In the genomic region with DNA sequence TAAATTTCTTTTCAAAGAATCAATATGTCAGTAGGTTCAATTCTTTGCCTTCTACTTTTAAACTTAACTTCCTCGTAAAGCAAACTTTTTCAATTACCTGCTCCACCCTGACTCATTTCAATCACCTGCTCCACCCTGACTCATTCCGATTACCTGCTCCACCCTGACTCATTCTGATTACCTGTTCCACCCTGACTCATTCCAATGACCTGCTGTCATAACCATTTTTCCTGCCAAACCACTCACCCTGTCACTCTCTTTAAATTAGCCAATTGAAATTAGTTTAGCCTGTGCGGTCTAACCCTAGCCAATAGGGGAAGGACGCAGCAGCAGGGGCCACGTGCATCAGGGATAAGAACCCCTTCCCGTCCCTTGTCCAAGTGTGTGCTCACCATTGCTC, we compare ENCODE assay signal across 7 cellular contexts.
DNase-seq lines count a peak whose midpoint lies in the region; ATAC-seq, FAIRE-seq and TF ChIP-seq lines count a peak whose summit lies in the region.
"Not testable (repeated sequence)": the region's sequence is repeated elsewhere in the genome, so short reads cannot be mapped to it uniquely, and the experiment has no call there.

No MANE protein-coding gene starts in this region.

- H3K27me3 ChIP-seq in IMR-90 (ENCODE audit: control insufficient read depth, insufficient read depth, low read length); RWPE2 (ENCODE audit: insufficient read depth, poor library complexity, severe bottlenecking); bronchial epithelial cell (ENCODE audit: control insufficient read depth, insufficient read depth, low read length); foreskin keratinocyte; trophoblast cell (ENCODE audit: insufficient read depth, low read length): not testable (repeated sequence)

- H3K4me1 ChIP-seq in HEK293 (ENCODE audit: control insufficient read depth, insufficient read depth, low read length); RWPE2 (ENCODE audit: insufficient read depth, poor library complexity, severe bottlenecking); foreskin keratinocyte; trophoblast cell (ENCODE audit: control insufficient read depth in 1 of 2, insufficient read depth in 2 of 2, low read length in 2 of 2): not testable (repeated sequence)
- peaks cover 16% of the 10 kb centered on the region for H3K4me1 ChIP-seq in IMR-90 (ENCODE audit: control insufficient read depth, insufficient read depth, low read length)

- not testable (repeated sequence) for H3K56ac ChIP-seq in IMR-90 (ENCODE audit: extremely low read depth, insufficient read depth, low read length)

- not testable (repeated sequence) for H3K79me1 ChIP-seq in IMR-90 (ENCODE audit: low read depth in 1 of 2, low read length in 2 of 2); trophoblast cell (ENCODE audit: low read length)

- not testable (repeated sequence) for H3K18ac ChIP-seq in IMR-90 (ENCODE audit: low read depth, low read length); trophoblast cell (ENCODE audit: low read length)

- dilution Hi-C loops in IMR-90 (cut with HindIII; ENCODE audit: low sequenced_read_pairs, unreplicated experiment): not testable (repeated sequence)

- H2AK5ac ChIP-seq in IMR-90 (ENCODE audit: low read depth, low read length): 0 out of 2 replicates have a peak overlapping the region, but pooled peaks have one; percentile 38
- not testable (repeated sequence) for H2AK5ac ChIP-seq in trophoblast cell (ENCODE audit: low read length)

- not testable (repeated sequence) for H3K4ac ChIP-seq in IMR-90 (ENCODE audit: low read depth, low read length); trophoblast cell (ENCODE audit: low read depth, low read length)

- not testable (repeated sequence) for H4K12ac ChIP-seq in trophoblast cell (ENCODE audit: low read depth, low read length)

- H4K20me1 ChIP-seq in IMR-90 (ENCODE audit: insufficient read depth, low read length): not testable (repeated sequence)

- TF ChIP-seq RAD21 in IMR-90 (IDR thresholded peaks at IDR 0.05; ENCODE audit: low read length): not testable (repeated sequence)

- not testable (repeated sequence) for H3K36me3 ChIP-seq in HEK293 (ENCODE audit: control insufficient read depth in 2 of 2, insufficient read depth in 1 of 2, low read length in 2 of 2); IMR-90 (ENCODE audit: control insufficient read depth, insufficient read depth, low read length); RWPE2 (ENCODE audit: low read depth); bronchial epithelial cell (ENCODE audit: control insufficient read depth, insufficient read depth, low read length); trophoblast cell (ENCODE audit: control insufficient read depth in 1 of 2, insufficient read depth in 2 of 2, low read length in 2 of 2)

- not testable (repeated sequence) for H3K36me3 Mint-ChIP-seq in Calu3 (ENCODE audit: insufficient read depth, unreplicated experiment)

- H3K79me2 ChIP-seq in trophoblast cell (ENCODE audit: control insufficient read depth, insufficient read depth, low read length, poor library complexity): not testable (repeated sequence)

- H2BK5ac ChIP-seq in IMR-90 (ENCODE audit: low read depth, low read length, poor library complexity, severe bottlenecking): peak overlapping the region; percentile 33
- not testable (repeated sequence) for H2BK5ac ChIP-seq in trophoblast cell (ENCODE audit: low read depth, low read length, poor library complexity)

- not testable (repeated sequence) for H3K23ac ChIP-seq in IMR-90 (ENCODE audit: low read depth, low read length); trophoblast cell (ENCODE audit: low read length)

- not testable (repeated sequence) for BruUV-seq in Calu3 (replicated peaks; lab: Mats Ljungman, UMichigan); IMR-90 (replicated peaks; lab: Mats Ljungman, UMichigan)

- not testable (repeated sequence) for H3K9me3 ChIP-seq in HEK293 (ENCODE audit: control insufficient read depth, insufficient read depth, low read depth, low read length); IMR-90 (ENCODE audit: control insufficient read depth, insufficient read depth, low read length); RWPE2 (ENCODE audit: severe bottlenecking); trophoblast cell (ENCODE audit: insufficient read depth, low read depth, low read length)

- H2BK120ac ChIP-seq in IMR-90 (ENCODE audit: low read depth, low read length): 0 out of 2 replicates have a peak overlapping the region, but pooled peaks have one; percentile 40
- not testable (repeated sequence) for H2BK120ac ChIP-seq in trophoblast cell (ENCODE audit: insufficient read depth, low read length, poor library complexity)

- FAIRE-seq in bronchial epithelial cell (lab: Jason Lieb, UNC): not testable (repeated sequence)

- not testable (repeated sequence) for H2BK12ac ChIP-seq in trophoblast cell (ENCODE audit: low read length)

- not testable (repeated sequence) for H3K4me1 Mint-ChIP-seq in Calu3 (ENCODE audit: low read depth, unreplicated experiment)

- not testable (repeated sequence) for H3K9me3 Mint-ChIP-seq in Calu3 (ENCODE audit: low read depth, unreplicated experiment)

- not testable (repeated sequence) for H3K4me2 ChIP-seq in IMR-90 (ENCODE audit: low read depth, low read length); trophoblast cell (ENCODE audit: low read length)

- H3K9ac ChIP-seq in IMR-90 (ENCODE audit: low read depth, low read length); trophoblast cell (ENCODE audit: low read length): not testable (repeated sequence)

- in situ Hi-C loops in IMR-90 (cut with MboI; ENCODE audit: low sequenced_read_pairs): not testable (repeated sequence)

- H3K27ac Mint-ChIP-seq in Calu3 (ENCODE audit: unreplicated experiment): not testable (repeated sequence)

- TF ChIP-seq POLR2A in IMR-90 (IDR thresholded peaks at IDR 0.05; ENCODE audit: low read depth, low read length): not testable (repeated sequence)

- H4K5ac ChIP-seq in IMR-90 (ENCODE audit: low read depth, low read length): not testable (repeated sequence)

- not testable (repeated sequence) for H3K4me3 ChIP-seq in HEK293 (ENCODE audit: low read depth, low read length); IMR-90 (ENCODE audit: insufficient read depth, low read depth, low read length); RWPE2 (ENCODE audit: severe bottlenecking); bronchial epithelial cell (ENCODE audit: low read depth, low read length); trophoblast cell (ENCODE audit: low read depth, low read length)

- POLR2A ChIA-PET in HEK293 (lab: Yijun Ruan, JAX); IMR-90 (lab: Charles Lee; ENCODE audit: unreplicated experiment): not testable (repeated sequence)

- intact Hi-C loops in Calu3 (cut with micrococcal nuclease; ENCODE audit: unreplicated experiment); IMR-90 (cut with micrococcal nuclease): not testable (repeated sequence)

- not testable (repeated sequence) for ATAC-seq in IMR-90 (ENCODE audit: low read depth); RWPE2 (ENCODE audit: low read depth)
- ATAC-seq in foreskin keratinocyte: peak; percentile 61

- H3K9me1 ChIP-seq in IMR-90 (ENCODE audit: insufficient read depth, low read length): not testable (repeated sequence)

- not testable (repeated sequence) for H3K14ac ChIP-seq in IMR-90 (replicated peaks; ENCODE audit: low read depth, low read length); trophoblast cell (ENCODE audit: low read length)

- H3K27me3 Mint-ChIP-seq in Calu3 (ENCODE audit: unreplicated experiment): not testable (repeated sequence)

- not testable (repeated sequence) for H3K27ac ChIP-seq in HEK293 (ENCODE audit: extremely low read depth, low read depth, low read length); IMR-90 (ENCODE audit: insufficient read depth, low read length); foreskin keratinocyte; trophoblast cell (ENCODE audit: low read depth, low read length)
- H3K27ac ChIP-seq in RWPE2 (ENCODE audit: poor library complexity, severe bottlenecking): peak overlapping the region; percentile 18

- CTCF ChIA-PET in Calu3 (lab: Charles Lee); HEK293 (lab: Yijun Ruan, JAX); IMR-90 (lab: Yijun Ruan, JAX): not testable (repeated sequence)

- not testable (repeated sequence) for H3K4me3 Mint-ChIP-seq in Calu3 (ENCODE audit: low read depth, unreplicated experiment)

- 100% methylated on average over 1 of the region's 6 CpGs; no CpG with 5 or more reads in 1 of the 2 experiments for WGBS in IMR-90 (ENCODE audit: extremely low coverage in 2 of 2, insufficient read length in 1 of 2), 2 experiments
- no CpG with 5 or more reads among the region's 6 CpGs for WGBS in trophoblast cell (ENCODE audit: extremely low coverage, insufficient coverage, insufficient read length)

- not testable (repeated sequence) for TF ChIP-seq CTCF in Calu3 (IDR thresholded peaks at IDR 0.05; ENCODE audit: unreplicated experiment); HEK293 (tag by site-specific recombination; IDR thresholded peaks at IDR 0.05); IMR-90 (conservative IDR thresholded peaks at IDR 0.05; ENCODE audit: low read depth, low read length); RWPE2 (IDR thresholded peaks at IDR 0.05; ENCODE audit: poor library complexity, severe bottlenecking); bronchial epithelial cell (IDR thresholded peaks at IDR 0.05; ENCODE audit: insufficient read depth, low read length, severe bottlenecking); foreskin keratinocyte (conservative IDR thresholded peaks at IDR 0.05)

- H2AK9ac ChIP-seq in IMR-90 (replicated peaks; ENCODE audit: low read depth, low read length, poor library complexity): not testable (repeated sequence)

- H2BK20ac ChIP-seq in IMR-90 (ENCODE audit: low read depth, low read length): 0 out of 2 replicates have a peak overlapping the region, but pooled peaks have one; percentile 1

- H2AFZ ChIP-seq in IMR-90 (replicated peaks; ENCODE audit: low read length, poor library complexity); trophoblast cell (ENCODE audit: insufficient read depth, low read length, poor library complexity): not testable (repeated sequence)

- H2BK15ac ChIP-seq in IMR-90 (ENCODE audit: low read depth, low read length): not testable (repeated sequence)

- DNase-seq in Calu3: peak; percentile 10
- DNase-seq in IMR-90; RWPE2 (ENCODE audit: low spot score): not testable (repeated sequence)
- DNase-seq in bronchial epithelial cell (ENCODE audit: low read depth): peak; percentile 77
- peak; percentile 46 to 55 for DNase-seq in foreskin keratinocyte
- peak; percentile 48 to 75 for DNase-seq in trophoblast cell

- not testable (repeated sequence) for H4K91ac ChIP-seq in IMR-90 (ENCODE audit: insufficient read depth, low read depth, low read length); trophoblast cell (ENCODE audit: low read depth, low read length)

- H4K8ac ChIP-seq in IMR-90 (ENCODE audit: low read depth in 2 of 2, low read length in 2 of 2); trophoblast cell (ENCODE audit: low read depth, low read length): not testable (repeated sequence)
